In the genomic region with DNA sequence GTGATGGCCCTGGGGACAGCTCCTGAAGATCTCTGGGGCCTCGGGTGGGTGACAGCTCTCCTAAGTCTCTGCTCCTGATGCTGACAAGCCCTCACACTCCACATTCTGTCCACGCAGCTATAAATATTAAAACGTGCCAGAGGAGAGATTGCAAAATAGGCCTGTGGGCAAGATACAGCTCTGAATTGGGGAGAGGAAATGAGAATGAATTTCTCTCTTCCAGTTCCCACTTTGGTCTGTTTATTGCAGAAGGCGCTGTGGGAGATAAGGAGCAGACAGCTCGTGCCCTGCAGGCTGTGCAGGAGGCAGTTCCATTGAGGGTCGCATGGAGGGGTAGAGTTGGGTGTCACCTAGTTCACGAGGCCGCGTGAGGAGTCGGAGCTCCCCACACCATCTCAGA, we compare ENCODE assay signal across 11 cellular contexts.
"Had no signal": no experiment of that assay in that cellular context is flagged by ENCODE, and none has a peak within 500 bp of the region (broad histone marks: within the 10 kb centered on the region; RNA-seq: fewer than 3 reads in every experiment).

No MANE protein-coding gene starts in this region.

- ATAC-seq: activated CD4-positive, CD25-positive, alpha-beta regulatory T cell treated with anti-CD3 and anti-CD28 coated beads, Interleukin-2, amount 50 U/mL, for 24 hours; activated T-cell treated with anti-CD3 and anti-CD28 coated beads, Interleukin-2, amount 50 U/mL, for 4 hours; stimulated activated naive B cell treated with anti-CD40 and anti-IgM and Interleukin-4, amounts not matched to agents 10 μg/mL and 1 μg/mL and 100 μg/mL, for 72 hours had no signal

- DNase-seq: activated T-cell treated with anti-CD3 and anti-CD28 coated beads, Interleukin-2, amount 50 U/mL, for 4 hours; colonic mucosa; effector CD8-positive, alpha-beta T cell; foreskin melanocyte; head of caudate nucleus; naive B cell; retina; stimulated activated naive B cell treated with anti-CD40 and anti-IgM and Interleukin-4, amounts not matched to agents 10 μg/mL and 1 μg/mL and 100 μg/mL, for 72 hours; substantia nigra; transverse colon had no signal
